9 cellular contexts compared by ENCODE assay signal in genomic region chr3:52217409-52217805, GRCh38. TPM values are rescaled to one million over a fixed set of nuclear protein-coding genes. Genes with fewer than 3 reads are reported as not detected.
DNase-seq lines count a peak whose midpoint lies in the region; TF ChIP-seq lines count a peak whose summit lies in the region.
"Had no signal": no experiment of that assay in that cellular context is flagged by ENCODE, and none has a peak within 500 bp of the region (broad histone marks: within the 10 kb centered on the region; RNA-seq: fewer than 3 reads in every experiment).

No MANE protein-coding gene starts in this region.

- no peak for DNase-seq in activated CD4-positive, alpha-beta T cell treated with anti-CD3 and anti-CD28 coated beads, Interleukin-2, amount 10 ng/mL, durations not matched to agents 24 days and 14 days
- DNase-seq in activated CD4-positive, alpha-beta T cell treated with anti-CD3 and anti-CD28 coated beads, Interleukin-2, amount 50 U/mL, for 4 hours, result no peak
- no peak for DNase-seq in activated T-helper 1 cell treated with anti-CD3 and anti-CD28 coated beads, Interleukin-12 subunit alpha, Interleukin-12 subunit beta, Interleukin-2, Interleukin-4 antibody, amounts not matched to agents 30 ng/mL and 10 ng/mL and 1 ng/mL, durations not matched to agents 14 hours and 24 hours and 36 hours (ENCODE audit: low spot score)
- DNase-seq in anterior cingulate cortex (lab: John Stamatoyannopoulos, UW), result no peak
- no peak for DNase-seq in foreskin fibroblast
- no peak for DNase-seq in H4 (ENCODE audit: low spot score)
- DNase-seq: NCI-H1048 had no signal

- no peak for TF ChIP-seq CTCF in liver (IDR thresholded peaks at IDR 0.05; ENCODE audit: low read depth, low read length, missing input control)
- no peak for TF ChIP-seq CTCF in foreskin fibroblast (IDR thresholded peaks at IDR 0.05; ENCODE audit: low read depth, low read length)

- peaks cover 12 to 33% (median 29%) of the 10 kb centered on the region in 4 donors for H3K36me3 ChIP-seq in liver (ENCODE audit: control insufficient read depth in 4 of 4, insufficient read depth in 3 of 4, low read depth in 1 of 4, low read length in 3 of 4)
- H3K36me3 ChIP-seq in stomach smooth muscle (ENCODE audit: control insufficient read depth in 2 of 2, insufficient read depth in 2 of 2, low read length in 2 of 2), result peaks cover 24 to 27% of the 10 kb centered on the region in 2 donors

- H3K4me3 Mint-ChIP-seq in activated CD4-positive, alpha-beta T cell treated with anti-CD3 and anti-CD28 coated beads, Interleukin-2, amount 10 ng/mL, durations not matched to agents 24 days and 14 days, result peak overlapping the region; percentile 58
- peak overlapping the region; percentile 56 for H3K4me3 Mint-ChIP-seq in activated T-helper 1 cell treated with anti-CD3 and anti-CD28 coated beads, Interleukin-12 subunit alpha, Interleukin-12 subunit beta, Interleukin-2, Interleukin-4 antibody, amounts not matched to agents 30 ng/mL and 10 ng/mL and 1 ng/mL, durations not matched to agents 14 hours and 24 hours and 36 hours

- peaks cover 51% of the 10 kb centered on the region for H3K4me1 Mint-ChIP-seq in activated CD4-positive, alpha-beta T cell treated with anti-CD3 and anti-CD28 coated beads, Interleukin-2, amount 10 ng/mL, durations not matched to agents 24 days and 14 days
- peaks cover 66% of the 10 kb centered on the region for H3K4me1 Mint-ChIP-seq in activated T-helper 1 cell treated with anti-CD3 and anti-CD28 coated beads, Interleukin-12 subunit alpha, Interleukin-12 subunit beta, Interleukin-2, Interleukin-4 antibody, amounts not matched to agents 30 ng/mL and 10 ng/mL and 1 ng/mL, durations not matched to agents 14 hours and 24 hours and 36 hours (ENCODE audit: low read depth)

- H3K4me3 ChIP-seq in liver (ENCODE audit: low read depth in 1 of 3, low read length in 3 of 3) (no peak overlapping the region), stomach smooth muscle (ENCODE audit: low read length in 2 of 2) (peak overlapping the region in 1 of 2 donors; percentile 29), foreskin fibroblast (ENCODE audit: low read depth in 1 of 2, low read length in 2 of 2) (no peak overlapping the region)

- H3K27me3 ChIP-seq in liver (ENCODE audit: control insufficient read depth in 4 of 4, insufficient read depth in 4 of 4, low read length in 3 of 4), result no peaks in the 10 kb centered on the region
- no peaks in the 10 kb centered on the region for H3K27me3 ChIP-seq in stomach smooth muscle (ENCODE audit: control insufficient read depth in 1 of 2, insufficient read depth in 2 of 2, low read length in 2 of 2)

- 77% methylated on average over 10 of the region's 10 CpGs for WGBS in liver

- no peak for TF ChIP-seq RAD21 in liver (IDR thresholded peaks at IDR 0.05)

- H3K9ac ChIP-seq in liver (ENCODE audit: low read depth in 1 of 2, low read length in 2 of 2) (no peak overlapping the region), stomach smooth muscle (ENCODE audit: low read length in 2 of 2) (peak overlapping the region in 1 of 2 donors; percentile 7)

- intact Hi-C loops in activated CD4-positive, alpha-beta T cell treated with anti-CD3 and anti-CD28 coated beads, Interleukin-2, amount 10 ng/mL, durations not matched to agents 24 days and 14 days (cut with micrococcal nuclease), result no loop called here
- intact Hi-C loops in activated T-helper 1 cell treated with anti-CD3 and anti-CD28 coated beads, Interleukin-12 subunit alpha, Interleukin-12 subunit beta, Interleukin-2, Interleukin-4 antibody, amounts not matched to agents 30 ng/mL and 10 ng/mL and 1 ng/mL, durations not matched to agents 14 hours and 24 hours and 36 hours (cut with micrococcal nuclease), result loop anchor here (1.0 kb wide), 1 partner anchor 19 kb away; the partner anchor contains the start of gene ALAS1

- peaks cover 0 to 34% (median 16%) of the 10 kb centered on the region in 4 donors for H3K4me1 ChIP-seq in liver (ENCODE audit: control insufficient read depth in 4 of 4, insufficient read depth in 4 of 4, low read length in 3 of 4)
- H3K4me1 ChIP-seq in stomach smooth muscle (ENCODE audit: control insufficient read depth, insufficient read depth, low read length), result peaks cover 21% of the 10 kb centered on the region

- H3K27ac ChIP-seq in liver (ENCODE audit: low read depth in 1 of 2, low read length in 2 of 2) (peak overlapping the region; percentile 75 to 78), stomach smooth muscle (ENCODE audit: low read length) (peak overlapping the region; percentile 53)

- H3K9me3 ChIP-seq in liver (ENCODE audit: control insufficient read depth in 4 of 4, low read length in 3 of 4) (no peaks in the 10 kb centered on the region), stomach smooth muscle (ENCODE audit: control insufficient read depth in 2 of 2, low read length in 2 of 2) (no peaks in the 10 kb centered on the region)

- H3K27ac Mint-ChIP-seq in activated CD4-positive, alpha-beta T cell treated with anti-CD3 and anti-CD28 coated beads, Interleukin-2, amount 10 ng/mL, durations not matched to agents 24 days and 14 days, result peak overlapping the region; percentile 85
- peak overlapping the region; percentile 88 for H3K27ac Mint-ChIP-seq in activated T-helper 1 cell treated with anti-CD3 and anti-CD28 coated beads, Interleukin-12 subunit alpha, Interleukin-12 subunit beta, Interleukin-2, Interleukin-4 antibody, amounts not matched to agents 30 ng/mL and 10 ng/mL and 1 ng/mL, durations not matched to agents 14 hours and 24 hours and 36 hours

- peaks cover 38% of the 10 kb centered on the region for H3K36me3 Mint-ChIP-seq in activated CD4-positive, alpha-beta T cell treated with anti-CD3 and anti-CD28 coated beads, Interleukin-2, amount 10 ng/mL, durations not matched to agents 24 days and 14 days (ENCODE audit: low read depth)
- H3K36me3 Mint-ChIP-seq in activated T-helper 1 cell treated with anti-CD3 and anti-CD28 coated beads, Interleukin-12 subunit alpha, Interleukin-12 subunit beta, Interleukin-2, Interleukin-4 antibody, amounts not matched to agents 30 ng/mL and 10 ng/mL and 1 ng/mL, durations not matched to agents 14 hours and 24 hours and 36 hours (ENCODE audit: low read depth), result peaks cover 28% of the 10 kb centered on the region

- no peaks in the 10 kb centered on the region for H3K9me3 Mint-ChIP-seq in activated CD4-positive, alpha-beta T cell treated with anti-CD3 and anti-CD28 coated beads, Interleukin-2, amount 10 ng/mL, durations not matched to agents 24 days and 14 days
- no peaks in the 10 kb centered on the region for H3K9me3 Mint-ChIP-seq in activated T-helper 1 cell treated with anti-CD3 and anti-CD28 coated beads, Interleukin-12 subunit alpha, Interleukin-12 subunit beta, Interleukin-2, Interleukin-4 antibody, amounts not matched to agents 30 ng/mL and 10 ng/mL and 1 ng/mL, durations not matched to agents 14 hours and 24 hours and 36 hours

- no peaks in the 10 kb centered on the region for H3K27me3 Mint-ChIP-seq in activated CD4-positive, alpha-beta T cell treated with anti-CD3 and anti-CD28 coated beads, Interleukin-2, amount 10 ng/mL, durations not matched to agents 24 days and 14 days
- H3K27me3 Mint-ChIP-seq in activated T-helper 1 cell treated with anti-CD3 and anti-CD28 coated beads, Interleukin-12 subunit alpha, Interleukin-12 subunit beta, Interleukin-2, Interleukin-4 antibody, amounts not matched to agents 30 ng/mL and 10 ng/mL and 1 ng/mL, durations not matched to agents 14 hours and 24 hours and 36 hours (ENCODE audit: insufficient read depth), result no peaks in the 10 kb centered on the region

TF ChIP-seq in liver, 16 proteins besides CTCF, POLR2A, EP300 and RAD21 (continues in another document):
- TF ChIP-seq YY1 (IDR thresholded peaks at IDR 0.05) (no peak), SP1 (IDR thresholded peaks at IDR 0.05) (no peak), FOXA1 (IDR thresholded peaks at IDR 0.05) (no peak), TAF1 (conservative IDR thresholded peaks at IDR 0.05) (no peak)

RNA-seq across cellular contexts. Expression of gene TLR9, which starts 8.0 kb away (rescaled TPM):
- total RNA-seq in activated CD4-positive, alpha-beta T cell treated with anti-CD3 and anti-CD28 coated beads, Interleukin-2, amount 10 ng/mL, durations not matched to agents 24 days and 14 days, result 0.17 and 0.42 TPM in 2 replicates
- total RNA-seq in activated T-helper 1 cell treated with anti-CD3 and anti-CD28 coated beads, Interleukin-12 subunit alpha, Interleukin-12 subunit beta, Interleukin-2, Interleukin-4 antibody, amounts not matched to agents 30 ng/mL and 10 ng/mL and 1 ng/mL, durations not matched to agents 14 hours and 24 hours and 36 hours, result 0.47 TPM in 1 of 2 replicates, not detected in the other
- not detected for total RNA-seq in liver
- under 1 TPM in 1 of 2 donors, not detected in 1; 0.02 TPM for polyA plus RNA-seq in liver
- total RNA-seq in H4 (2014; rRNA removed; shearing (Covaris generic)), result not detected in 2 replicates

RNA-seq across cellular contexts. Expression of gene ALAS1, which starts 19.4 kb away (rescaled TPM):
- total RNA-seq in activated CD4-positive, alpha-beta T cell treated with anti-CD3 and anti-CD28 coated beads, Interleukin-2, amount 10 ng/mL, durations not matched to agents 24 days and 14 days, result 115 and 118 TPM in 2 replicates
- total RNA-seq in activated T-helper 1 cell treated with anti-CD3 and anti-CD28 coated beads, Interleukin-12 subunit alpha, Interleukin-12 subunit beta, Interleukin-2, Interleukin-4 antibody, amounts not matched to agents 30 ng/mL and 10 ng/mL and 1 ng/mL, durations not matched to agents 14 hours and 24 hours and 36 hours, result 105 and 110 TPM in 2 replicates
- total RNA-seq in liver, result 100 to 1,000 TPM in 1 of 2 donors, 10 to 100 TPM in 1; 32.3 to 129 TPM
- polyA plus RNA-seq in liver, result 100 to 1,000 TPM; 145 to 421 TPM
- 28.5 and 37.4 TPM in 2 replicates for total RNA-seq in H4 (2014; rRNA removed; shearing (Covaris generic))

RNA-seq across cellular contexts. Expression of gene TWF2, which starts 21.6 kb away (rescaled TPM):
- total RNA-seq in activated CD4-positive, alpha-beta T cell treated with anti-CD3 and anti-CD28 coated beads, Interleukin-2, amount 10 ng/mL, durations not matched to agents 24 days and 14 days, result 80.3 and 87.0 TPM in 2 replicates
- total RNA-seq in activated T-helper 1 cell treated with anti-CD3 and anti-CD28 coated beads, Interleukin-12 subunit alpha, Interleukin-12 subunit beta, Interleukin-2, Interleukin-4 antibody, amounts not matched to agents 30 ng/mL and 10 ng/mL and 1 ng/mL, durations not matched to agents 14 hours and 24 hours and 36 hours, result 94.3 and 98.6 TPM in 2 replicates
- 10 to 100 TPM; 12.7 to 26.3 TPM for total RNA-seq in liver
- polyA plus RNA-seq in liver, result 10 to 100 TPM; 12.0 to 22.6 TPM
- total RNA-seq in H4 (2014; rRNA removed; shearing (Covaris generic)), result 67.0 and 78.4 TPM in 2 replicates

RNA-seq across cellular contexts. Expression of gene PPM1M, which starts 28.2 kb away (rescaled TPM):
- 48.3 and 49.2 TPM in 2 replicates for total RNA-seq in activated CD4-positive, alpha-beta T cell treated with anti-CD3 and anti-CD28 coated beads, Interleukin-2, amount 10 ng/mL, durations not matched to agents 24 days and 14 days
- total RNA-seq in activated T-helper 1 cell treated with anti-CD3 and anti-CD28 coated beads, Interleukin-12 subunit alpha, Interleukin-12 subunit beta, Interleukin-2, Interleukin-4 antibody, amounts not matched to agents 30 ng/mL and 10 ng/mL and 1 ng/mL, durations not matched to agents 14 hours and 24 hours and 36 hours, result 57.1 and 59.5 TPM in 2 replicates
- total RNA-seq in liver, result 1 to 10 TPM; 5.5 TPM
- polyA plus RNA-seq in liver, result 1 to 10 TPM; 2.8 to 3.8 TPM
- total RNA-seq in H4 (2014; rRNA removed; shearing (Covaris generic)), result 4.4 and 5.6 TPM in 2 replicates
